In the genomic region with DNA sequence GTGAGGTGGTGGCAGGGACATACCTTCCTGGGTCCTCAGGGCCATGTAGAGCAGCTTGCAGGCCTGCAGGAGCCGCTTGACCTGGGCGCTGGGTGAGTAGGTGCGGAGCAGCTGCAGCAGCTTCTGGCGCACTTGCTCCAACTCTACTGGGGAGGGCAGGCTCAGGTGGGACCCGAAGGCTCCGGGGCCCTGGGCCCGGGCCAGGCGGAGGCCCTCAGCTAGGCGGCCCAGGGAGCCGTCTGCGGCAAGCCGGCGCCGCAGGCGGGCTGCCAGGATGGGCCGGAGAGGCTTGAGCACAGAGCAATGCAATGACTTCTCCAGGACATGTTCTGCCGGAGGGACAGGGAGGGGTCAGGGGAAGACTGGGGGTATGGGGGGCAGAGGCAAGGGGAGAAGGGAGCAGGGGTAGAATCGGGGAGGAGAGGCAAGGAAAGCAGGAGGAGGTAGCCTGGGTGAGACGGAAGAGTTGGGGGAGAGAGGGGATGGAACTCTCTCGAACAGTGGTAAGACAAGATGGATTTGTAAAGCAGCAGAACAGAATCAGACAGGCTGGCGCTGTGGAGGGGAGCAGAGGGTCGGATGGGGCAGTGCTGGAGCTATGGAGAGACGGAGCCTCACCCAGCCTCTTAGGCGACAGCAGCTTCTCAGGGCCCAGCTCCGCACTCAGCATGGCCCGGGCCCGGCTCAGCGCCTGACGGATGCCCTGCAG, we compare ENCODE assay signal across 18 cellular contexts. TPM values are rescaled to one million over a fixed set of nuclear protein-coding genes. Genes with fewer than 3 reads are reported as not detected.
DNase-seq lines count a peak whose midpoint lies in the region; ATAC-seq, FAIRE-seq and TF ChIP-seq lines count a peak whose summit lies in the region.
"Had no signal": no experiment of that assay in that cellular context is flagged by ENCODE, and none has a peak within 500 bp of the region (broad histone marks: within the 10 kb centered on the region; RNA-seq: fewer than 3 reads in every experiment).

No MANE protein-coding gene starts in this region.

- H3K27me3 ChIP-seq in left ventricle myocardium inferior (ENCODE audit: low read depth) = no peaks in the 10 kb centered on the region
- H3K27me3 ChIP-seq in adipocyte (replicated peaks; ENCODE audit: control insufficient read depth, insufficient read depth, low read length) = no peaks in the 10 kb centered on the region
- no peaks in the 10 kb centered on the region for H3K27me3 ChIP-seq in suprapubic skin
- H3K27me3 ChIP-seq: ovary, stomach had no signal

- H3K4me3 ChIP-seq in left ventricle myocardium inferior (no peak overlapping the region), adipocyte (ENCODE audit: low read length) (no peak overlapping the region), fibroblast of mammary gland (ENCODE audit: control insufficient read depth, low read depth, low read length) (peak overlapping the region; percentile 6), suprapubic skin (peak overlapping the region; percentile 71)
- H3K4me3 ChIP-seq: ovary had no signal

- peaks cover 33% of the 10 kb centered on the region for H3K36me3 ChIP-seq in left ventricle myocardium inferior
- peaks cover 32% of the 10 kb centered on the region for H3K36me3 ChIP-seq in adipocyte (ENCODE audit: control insufficient read depth, insufficient read depth, low read length, severe bottlenecking)
- H3K36me3 ChIP-seq in suprapubic skin = peaks cover 36% of the 10 kb centered on the region
- H3K36me3 ChIP-seq: ovary had no signal

- H3K27me3 Mint-ChIP-seq in endothelial cell (ENCODE audit: unreplicated experiment) = peaks cover 13% of the 10 kb centered on the region
- H3K27me3 Mint-ChIP-seq: T-helper 17 cell had no signal

- no peak for TF ChIP-seq POLR2A in suprapubic skin (IDR thresholded peaks at IDR 0.05)

- H3K9me3 Mint-ChIP-seq in endothelial cell (ENCODE audit: unreplicated experiment) = no peaks in the 10 kb centered on the region
- H3K9me3 Mint-ChIP-seq: mesothelial cell of epicardium had no signal

- H3K27ac ChIP-seq in left ventricle myocardium inferior (replicated peaks) = no peak overlapping the region
- no peak overlapping the region for H3K27ac ChIP-seq in suprapubic skin
- H3K27ac ChIP-seq: KMS-11, ovary had no signal

- H3K4me3 Mint-ChIP-seq in endothelial cell (ENCODE audit: unreplicated experiment) = no peak overlapping the region
- H3K4me3 Mint-ChIP-seq: mesothelial cell of epicardium, T-helper 17 cell had no signal

- intact Hi-C loops in Right ventricle myocardium inferior (cut with DNase I) = no loop called here
- intact Hi-C loops in left ventricle myocardium inferior (cut with micrococcal nuclease) = no loop called here

- no peaks in the 10 kb centered on the region for H3K9me3 ChIP-seq in left ventricle myocardium inferior (replicated peaks)
- no peaks in the 10 kb centered on the region for H3K9me3 ChIP-seq in adipocyte (ENCODE audit: control insufficient read depth, low read length)
- no peaks in the 10 kb centered on the region for H3K9me3 ChIP-seq in suprapubic skin
- H3K9me3 ChIP-seq: ovary, stomach had no signal

- no peak overlapping the region for H3K27ac Mint-ChIP-seq in endothelial cell (ENCODE audit: unreplicated experiment)
- H3K27ac Mint-ChIP-seq: mesothelial cell of epicardium had no signal

- TF ChIP-seq CTCF in left ventricle myocardium inferior (IDR thresholded peaks at IDR 0.05; ENCODE audit: borderline replicate concordance) (no peak), fibroblast of mammary gland (conservative IDR thresholded peaks at IDR 0.05; ENCODE audit: control insufficient read depth, insufficient read depth, low read depth, low read length) (no peak), suprapubic skin (IDR thresholded peaks at IDR 0.05) (no peak), endothelial cell (IDR thresholded peaks at IDR 0.05; ENCODE audit: unreplicated experiment) (no peak)

- no peak for TF ChIP-seq EP300 in suprapubic skin (IDR thresholded peaks at IDR 0.05)

- FAIRE-seq in RCC 7860 (lab: Jason Lieb, UNC) = no peak
- FAIRE-seq: H54 had no signal

- peak overlapping the region; percentile 86 for H3K9ac ChIP-seq in adipocyte (ENCODE audit: low read length)
- H3K9ac ChIP-seq: KMS-11 had no signal

- no peak for ATAC-seq in Right ventricle myocardium inferior
- ATAC-seq: T-helper 17 cell had no signal

- H3K4me1 ChIP-seq in left ventricle myocardium inferior (peaks cover 29% of the 10 kb centered on the region), adipocyte (ENCODE audit: control insufficient read depth, insufficient read depth, low read length) (peaks cover 22% of the 10 kb centered on the region), suprapubic skin (peaks cover 58% of the 10 kb centered on the region)

- peak; percentile 35 for DNase-seq in Right ventricle myocardium inferior (ENCODE audit: missing footprints)
- no peak for DNase-seq in left ventricle myocardium inferior
- no peak for DNase-seq in adipocyte (ENCODE audit: low read depth)
- no peak for DNase-seq in fibroblast of mammary gland (ENCODE audit: low read depth)
- peak in 1 of 2 donors; percentile 32 for DNase-seq in suprapubic skin (ENCODE audit: low spot score in 2 of 2)
- DNase-seq in DMS53 treated with DMSO at 0.1 percent for 48 hours (lab: John Stamatoyannopoulos, UW; ENCODE audit: unreplicated experiment) = no peak
- no peak for DNase-seq in RCC 7860 (ENCODE audit: low spot score)
- DNase-seq in endothelial cell (ENCODE audit: low spot score) = no peak
- DNase-seq: dermis blood vessel endothelial cell, DMS79, NCI-H146, NCI-H510A, stomach, T-helper 17 cell had no signal

- 73% methylated on average over 17 of the region's 29 CpGs for WGBS in suprapubic skin

- H3K4me1 Mint-ChIP-seq in endothelial cell (ENCODE audit: unreplicated experiment) = peaks cover 7% of the 10 kb centered on the region

- peaks cover 3% of the 10 kb centered on the region for H3K36me3 Mint-ChIP-seq in endothelial cell (ENCODE audit: low read depth, unreplicated experiment)
- H3K36me3 Mint-ChIP-seq: mesothelial cell of epicardium had no signal

RNA-seq across cellular contexts. Expression of a gene that starts 2.2 kb away (rescaled TPM):
- 1.6 TPM for total RNA-seq in Right ventricle myocardium inferior
- total RNA-seq in left ventricle myocardium inferior = 1.0 TPM
- total RNA-seq in suprapubic skin = 10 to 100 TPM; 40.3 to 73.6 (median 60.3) TPM
- total RNA-seq in endothelial cell (ENCODE audit: unreplicated experiment) = 4.8 TPM

RNA-seq across cellular contexts. Expression of a gene that starts 10.9 kb away (rescaled TPM):
- 14.6 TPM for total RNA-seq in Right ventricle myocardium inferior
- total RNA-seq in left ventricle myocardium inferior = 14.7 TPM
- total RNA-seq in suprapubic skin = 10 to 100 TPM; 45.7 to 60.3 (median 57.3) TPM
- total RNA-seq in endothelial cell (ENCODE audit: unreplicated experiment) = 38.4 TPM

RNA-seq across cellular contexts. Expression of a gene that starts 13.4 kb away (rescaled TPM):
- total RNA-seq in Right ventricle myocardium inferior (49.0 TPM), left ventricle myocardium inferior (52.9 TPM), suprapubic skin (10 to 100 TPM; 14.4 to 31.9 (median 20.6) TPM), endothelial cell (ENCODE audit: unreplicated experiment) (21.4 TPM)

RNA-seq across cellular contexts. Expression of a gene that starts 17.2 kb away (rescaled TPM):
- 26.7 TPM for total RNA-seq in Right ventricle myocardium inferior
- total RNA-seq in left ventricle myocardium inferior = 12.3 TPM
- 10 to 100 TPM in 2 of 4 donors, 1 to 10 TPM in 2; 5.9 to 32.6 (median 19.2) TPM for total RNA-seq in suprapubic skin
- 2.9 TPM for total RNA-seq in endothelial cell (ENCODE audit: unreplicated experiment)
- total RNA-seq: T-helper 17 cell had no signal

RNA-seq across cellular contexts. Expression of a gene that starts 37.5 kb away (rescaled TPM):
- total RNA-seq in Right ventricle myocardium inferior (16.8 TPM), left ventricle myocardium inferior (14.6 TPM), suprapubic skin (1 to 10 TPM; 2.2 to 4.7 (median 3.9) TPM), endothelial cell (ENCODE audit: unreplicated experiment) (5.7 TPM)

Comparison
In these comparisons a context has a peak if more than half of its experiments do, and no peak if none do; other contexts are left out.
1. H3K4me3 ChIP-seq: peak in fibroblast of mammary gland (single experiment) and suprapubic skin (single experiment); none in left ventricle myocardium inferior (single experiment) and adipocyte (single experiment).